In genomic region chr2:127176371-127177311, GRCh38 we compare ENCODE assay signal across 10 cellular contexts. TPM values are rescaled to one million over a fixed set of nuclear protein-coding genes. Genes with fewer than 3 reads are reported as not detected.
A peak's percentile ranks its signal among the peaks of the same experiment; 100 is the strongest.
DNase-seq lines count a peak whose midpoint lies in the region; ATAC-seq lines count a peak whose summit lies in the region.
"Had no signal": no experiment of that assay in that cellular context is flagged by ENCODE, and none has a peak within 500 bp of the region (broad histone marks: within the 10 kb centered on the region; RNA-seq: fewer than 3 reads in every experiment).

No MANE protein-coding gene starts in this region.

- peak overlapping the region; percentile 88 for H4K8ac ChIP-seq in neuronal stem cell (ENCODE audit: low read depth, low read length)

- H2AK5ac ChIP-seq in neuronal stem cell (ENCODE audit: low read depth, low read length): no peak overlapping the region

- H3K18ac ChIP-seq in neuronal stem cell (ENCODE audit: low read length): no peak overlapping the region

- H2AFZ ChIP-seq in neuronal stem cell (ENCODE audit: low read length): peak overlapping the region; percentile 61

- peak overlapping the region; percentile 11 for H2BK15ac ChIP-seq in neuronal stem cell (ENCODE audit: low read length)

- H3K23ac ChIP-seq in neuronal stem cell (ENCODE audit: low read depth, low read length, poor library complexity): peak overlapping the region; percentile 12

- H2BK5ac ChIP-seq in neuronal stem cell (ENCODE audit: low read length): peak overlapping the region; percentile 7

- no peak overlapping the region for H2BK120ac ChIP-seq in neuronal stem cell (ENCODE audit: low read depth, low read length)

- H3K4me3 ChIP-seq in neuronal stem cell (ENCODE audit: low read length in 2 of 2): no peak overlapping the region

- no peaks in the 10 kb centered on the region for H3K27me3 ChIP-seq in neuronal stem cell (ENCODE audit: control insufficient read depth in 3 of 3, insufficient read depth in 3 of 3, low read depth in 1 of 3, low read length in 3 of 3)

- ATAC-seq in GM21381 (IDR thresholded peaks at IDR 0.05; ENCODE audit: unreplicated experiment) (no peak), HG03045 (IDR thresholded peaks at IDR 0.05; ENCODE audit: unreplicated experiment) (no peak)
- ATAC-seq: stimulated activated naive CD8-positive, alpha-beta T cell treated with anti-CD3 and anti-CD28 coated beads, Interleukin-15, amount 100 ng/mL, for 72 hours had no signal

- H3K4me2 ChIP-seq in neuronal stem cell (ENCODE audit: insufficient read depth, low read length, poor library complexity, severe bottlenecking): no peak overlapping the region

- peak overlapping the region; percentile 10 for H3K14ac ChIP-seq in neuronal stem cell (ENCODE audit: low read length)

- H4K91ac ChIP-seq in neuronal stem cell (ENCODE audit: low read depth, low read length, poor library complexity): no peak overlapping the region

- H2BK12ac ChIP-seq in neuronal stem cell (ENCODE audit: low read length): no peak overlapping the region

- WGBS in neuronal stem cell (ENCODE audit: extremely low coverage in 2 of 2, insufficient read length in 2 of 2, insufficient replicate concordance in 1 of 2), 2 donors: no CpG with 5 or more reads among the region's 31 CpGs

- DNase-seq in AG08395 (ENCODE audit: low spot score) (peak; percentile 78), RPMI7951 (ENCODE audit: low read depth) (peak; percentile 97), globus pallidus (ENCODE audit: low spot score) (peak; percentile 51), neuronal stem cell (ENCODE audit: low spot score) (no peak), NCI-H2196 (lab: John Stamatoyannopoulos, UW; ENCODE audit: unreplicated experiment) (no peak), NCI-H345 (lab: John Stamatoyannopoulos, UW) (no peak)
- DNase-seq: NCI-H1105 treated with DMSO at 0.1 percent for 48 hours; stimulated activated naive CD8-positive, alpha-beta T cell treated with anti-CD3 and anti-CD28 coated beads, Interleukin-15, amount 100 ng/mL, for 72 hours had no signal

- H3K9ac ChIP-seq in neuronal stem cell (ENCODE audit: low read depth, low read length, poor library complexity): no peak overlapping the region

- peaks cover 0 to 5% of the 10 kb centered on the region in 2 donors for H3K4me1 ChIP-seq in neuronal stem cell (ENCODE audit: control insufficient read depth in 2 of 2, insufficient read depth in 1 of 2, low read depth in 1 of 2, low read length in 2 of 2)

- peaks cover 4 to 5% of the 10 kb centered on the region in 2 donors for H3K9me3 ChIP-seq in neuronal stem cell (replicated peaks in 1 of 2; ENCODE audit: control insufficient read depth in 2 of 2, insufficient read depth in 1 of 2, low read depth in 1 of 2, low read length in 2 of 2)

- H3K4ac ChIP-seq in neuronal stem cell (ENCODE audit: low read length): no peak overlapping the region

- H3K79me1 ChIP-seq in neuronal stem cell (ENCODE audit: low read depth, low read length): no peaks in the 10 kb centered on the region

- H3K36me3 ChIP-seq in neuronal stem cell (replicated peaks in 1 of 2; ENCODE audit: control insufficient read depth in 2 of 2, insufficient read depth in 2 of 2, low read length in 2 of 2): no peaks in the 10 kb centered on the region

- H3K27ac ChIP-seq in neuronal stem cell (replicated peaks; ENCODE audit: low read length): no peak overlapping the region

RNA-seq across cellular contexts. Expression of gene CYP27C1, which starts 43.5 kb away (rescaled TPM):
- 3.5 TPM in 2 replicates for total RNA-seq in RPMI7951 (2014; rRNA removed; shearing (Covaris generic))
- 3.7 TPM for polyA plus RNA-seq in neuronal stem cell (2013, experiment 1 of 2)
- 4.0 TPM for polyA plus RNA-seq in neuronal stem cell (2013, experiment 2 of 2)

Comparison
In these comparisons a context has a peak if more than half of its experiments do, and no peak if none do; other contexts are left out.
1. DNase-seq: peak in AG08395 (single experiment), RPMI7951 (single experiment) and globus pallidus (single experiment); none in neuronal stem cell (single experiment), NCI-H2196 (single experiment) and NCI-H345 (single experiment).